Comparison of ENCODE assay signal across 1 cellular context in genomic region chr10:96374985-96375830, GRCh38.
A peak's percentile ranks its signal among the peaks of the same experiment; 100 is the strongest.
TF ChIP-seq lines count a peak whose summit lies in the region.

No MANE protein-coding gene starts in this region.

TF ChIP-seq in K562, 482 proteins besides CTCF, POLR2A, EP300 and RAD21 (continued from another document):
- peak; percentile 21; the same call in 1 of the 2 replicates for TF ChIP-seq DEAF1 (CRISPR knock-in tag; IDR thresholded peaks at IDR 0.05)
- TF ChIP-seq NR4A1 (CRISPR knock-in tag; IDR thresholded peaks at IDR 0.05): no peak
- TF ChIP-seq NR4A1 (tag; IDR thresholded peaks at IDR 0.05): no peak
- TF ChIP-seq BCLAF1 (IDR thresholded peaks at IDR 0.05; ENCODE audit: borderline replicate concordance in 1 of 2, control insufficient read depth in 1 of 2, low read depth in 2 of 2, low read length in 1 of 2): no peak
- TF ChIP-seq FOXP1 (CRISPR knock-in tag; IDR thresholded peaks at IDR 0.05): 0 out of 2 replicates have a peak, but pooled peaks have one; percentile 33
- TF ChIP-seq, protein P1, sequence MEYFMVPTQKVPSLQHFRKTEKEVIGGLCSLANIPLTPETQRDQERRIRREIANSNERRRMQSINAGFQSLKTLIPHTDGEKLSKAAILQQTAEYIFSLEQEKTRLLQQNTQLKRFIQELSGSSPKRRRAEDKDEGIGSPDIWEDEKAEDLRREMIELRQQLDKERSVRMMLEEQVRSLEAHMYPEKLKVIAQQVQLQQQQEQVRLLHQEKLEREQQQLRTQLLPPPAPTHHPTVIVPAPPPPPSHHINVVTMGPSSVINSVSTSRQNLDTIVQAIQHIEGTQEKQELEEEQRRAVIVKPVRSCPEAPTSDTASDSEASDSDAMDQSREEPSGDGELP (CRISPR knock-in tag; IDR thresholded peaks at IDR 0.05; ENCODE audit: borderline replicate concordance): peak; percentile 46; the same call in 1 of the 2 replicates
- TF ChIP-seq NRF1 (conservative IDR thresholded peaks at IDR 0.05 in 1 of 2, IDR thresholded peaks at IDR 0.05 in 1 of 2): peak in 1 of 2 experiments; percentile 54; a peak in 3 of 4 replicates
- no peak for TF ChIP-seq MTA3 (IDR thresholded peaks at IDR 0.05; ENCODE audit: borderline replicate concordance)
- TF ChIP-seq ZNF318 (IDR thresholded peaks at IDR 0.05; ENCODE audit: borderline replicate concordance in 1 of 2, low read depth in 1 of 2): no peak
- no peak for TF ChIP-seq HDAC6 (IDR thresholded peaks at IDR 0.05; ENCODE audit: low read depth, low read length)
- peak; percentile 27; the same call in 1 of the 2 replicates for TF ChIP-seq RB1 (IDR thresholded peaks at IDR 0.05; ENCODE audit: low read depth)
- peak; percentile 48; the same call in 1 of the 2 replicates for TF ChIP-seq ATF7 (IDR thresholded peaks at IDR 0.05)
- TF ChIP-seq MECOM (CRISPR knock-in tag; IDR thresholded peaks at IDR 0.05): no peak
- 0 out of 2 replicates have a peak, but pooled peaks have one; percentile 21 for TF ChIP-seq GABPB1 (CRISPR knock-in tag; IDR thresholded peaks at IDR 0.05)
- TF ChIP-seq GABPB2 (CRISPR knock-in tag; conservative IDR thresholded peaks at IDR 0.05): no peak
- 0 out of 2 replicates have a peak, but pooled peaks have one; percentile 12 for TF ChIP-seq HCFC1 (IDR thresholded peaks at IDR 0.05; ENCODE audit: low read depth, low read length)
- no peak for TF ChIP-seq KDM5B (IDR thresholded peaks at IDR 0.05; ENCODE audit: insufficient replicate concordance, low read depth, low read length)
- TF ChIP-seq ZNF584 (CRISPR knock-in tag; IDR thresholded peaks at IDR 0.05; ENCODE audit: low read depth): no peak
- TF ChIP-seq ZNF41 (CRISPR knock-in tag; conservative IDR thresholded peaks at IDR 0.05): no peak
- peak; percentile 79 for TF ChIP-seq SMC3 (conservative IDR thresholded peaks at IDR 0.05; ENCODE audit: insufficient read depth, low read depth, low read length)
- no peak for TF ChIP-seq PHB2 (IDR thresholded peaks at IDR 0.05; ENCODE audit: low read depth)
- TF ChIP-seq ATF1 (CRISPR knock-in tag; IDR thresholded peaks at IDR 0.05): no peak
- peak; percentile 20; the same call in 1 of the 2 replicates for TF ChIP-seq ATF1 (tag; IDR thresholded peaks at IDR 0.05)
- 0 out of 2 replicates have a peak, but pooled peaks have one; percentile 26 for TF ChIP-seq ZNF263 (CRISPR knock-in tag; IDR thresholded peaks at IDR 0.05; ENCODE audit: borderline replicate concordance)
- TF ChIP-seq, protein P2, sequence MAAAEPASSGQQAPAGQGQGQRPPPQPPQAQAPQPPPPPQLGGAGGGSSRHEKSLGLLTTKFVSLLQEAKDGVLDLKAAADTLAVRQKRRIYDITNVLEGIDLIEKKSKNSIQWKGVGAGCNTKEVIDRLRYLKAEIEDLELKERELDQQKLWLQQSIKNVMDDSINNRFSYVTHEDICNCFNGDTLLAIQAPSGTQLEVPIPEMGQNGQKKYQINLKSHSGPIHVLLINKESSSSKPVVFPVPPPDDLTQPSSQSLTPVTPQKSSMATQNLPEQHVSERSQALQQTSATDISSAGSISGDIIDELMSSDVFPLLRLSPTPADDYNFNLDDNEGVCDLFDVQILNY (CRISPR knock-in tag; IDR thresholded peaks at IDR 0.05): 0 out of 2 replicates have a peak, but pooled peaks have one; percentile 60
- TF ChIP-seq TFE3 (CRISPR knock-in tag; IDR thresholded peaks at IDR 0.05): no peak
- peak; percentile 32; the same call in 1 of the 2 replicates for TF ChIP-seq CREM (IDR thresholded peaks at IDR 0.05; ENCODE audit: low read depth)
- TF ChIP-seq, protein P3, sequence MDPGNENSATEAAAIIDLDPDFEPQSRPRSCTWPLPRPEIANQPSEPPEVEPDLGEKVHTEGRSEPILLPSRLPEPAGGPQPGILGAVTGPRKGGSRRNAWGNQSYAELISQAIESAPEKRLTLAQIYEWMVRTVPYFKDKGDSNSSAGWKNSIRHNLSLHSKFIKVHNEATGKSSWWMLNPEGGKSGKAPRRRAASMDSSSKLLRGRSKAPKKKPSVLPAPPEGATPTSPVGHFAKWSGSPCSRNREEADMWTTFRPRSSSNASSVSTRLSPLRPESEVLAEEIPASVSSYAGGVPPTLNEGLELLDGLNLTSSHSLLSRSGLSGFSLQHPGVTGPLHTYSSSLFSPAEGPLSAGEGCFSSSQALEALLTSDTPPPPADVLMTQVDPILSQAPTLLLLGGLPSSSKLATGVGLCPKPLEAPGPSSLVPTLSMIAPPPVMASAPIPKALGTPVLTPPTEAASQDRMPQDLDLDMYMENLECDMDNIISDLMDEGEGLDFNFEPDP (CRISPR knock-in tag; IDR thresholded peaks at IDR 0.05): no peak
- TF ChIP-seq ZKSCAN3 (CRISPR knock-in tag; IDR thresholded peaks at IDR 0.05): no peak
